ENCODE assay signal across 9 cellular contexts in the genomic region with DNA sequence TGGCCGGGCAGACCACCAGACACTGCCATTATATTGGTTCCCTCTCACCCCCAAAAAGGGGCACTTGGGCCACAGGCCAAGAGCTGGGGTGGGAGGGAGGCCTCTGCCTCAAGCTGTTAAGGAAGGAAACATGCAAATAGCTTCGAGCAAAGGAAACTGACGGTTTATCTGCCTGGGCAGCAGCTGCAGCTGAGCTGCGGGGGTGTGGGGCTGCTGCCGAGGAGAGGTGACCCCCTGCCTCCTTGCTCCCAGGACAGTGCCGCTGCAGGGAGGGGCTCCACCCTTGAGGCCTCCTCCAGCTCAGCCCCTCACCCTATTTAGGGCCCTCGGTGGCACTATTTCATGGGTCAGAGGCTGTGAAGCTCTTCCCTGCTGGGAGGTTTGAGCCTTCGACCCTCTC. TPM values are rescaled to one million over a fixed set of nuclear protein-coding genes. Genes with fewer than 3 reads are reported as not detected.
DNase-seq lines count a peak whose midpoint lies in the region; ATAC-seq and TF ChIP-seq lines count a peak whose summit lies in the region.
"Had no signal": no experiment of that assay in that cellular context is flagged by ENCODE, and none has a peak within 500 bp of the region (broad histone marks: within the 10 kb centered on the region; RNA-seq: fewer than 3 reads in every experiment).

No MANE protein-coding gene starts in this region.

- H3K4me1 Mint-ChIP-seq in CD4-positive, alpha-beta memory T cell, result peaks cover under 1 to 2% (median 1%) of the 10 kb centered on the region in 4 donors

- H3K4me3 ChIP-seq in ascending aorta, result peak overlapping the region; percentile 20 to 57
- peak overlapping the region; percentile 51 to 58 (median 52) for H3K4me3 ChIP-seq in skeletal muscle tissue (ENCODE audit: low read length in 3 of 3)
- H3K4me3 ChIP-seq in CD4-positive, alpha-beta memory T cell (ENCODE audit: low read length in 2 of 2), result no peak overlapping the region

- no peaks in the 10 kb centered on the region for H3K27me3 ChIP-seq in ascending aorta
- H3K27me3 ChIP-seq in skeletal muscle tissue (ENCODE audit: control insufficient read depth in 3 of 3, insufficient read depth in 3 of 3, low read length in 3 of 3), result no peaks in the 10 kb centered on the region
- no peaks in the 10 kb centered on the region for H3K27me3 ChIP-seq in CD4-positive, alpha-beta memory T cell (ENCODE audit: insufficient read depth, low read length)

- intact Hi-C loops in ascending aorta (cut with DNase I), result no loop called here
- intact Hi-C loops in CD4-positive, alpha-beta memory T cell (cut with micrococcal nuclease), result no loop called here

- peak overlapping the region in 2 of 3 donors; percentile 64 to 67 for H3K9ac ChIP-seq in skeletal muscle tissue (ENCODE audit: low read depth in 1 of 3, low read length in 3 of 3)

- H3K27me3 Mint-ChIP-seq in CD4-positive, alpha-beta memory T cell, result no peaks in the 10 kb centered on the region

- no peak for TF ChIP-seq CTCF in ascending aorta (IDR thresholded peaks at IDR 0.05)

- no peak overlapping the region for H3K4me3 Mint-ChIP-seq in CD4-positive, alpha-beta memory T cell

- H3K27ac ChIP-seq in ascending aorta, result no peak overlapping the region
- H3K27ac ChIP-seq in skeletal muscle tissue (ENCODE audit: low read depth, low read length), result peak overlapping the region; percentile 51
- no peak overlapping the region for H3K27ac ChIP-seq in CD4-positive, alpha-beta memory T cell (ENCODE audit: low read depth, low read length)

- POLR2A ChIA-PET in CD4-positive, alpha-beta memory T cell (lab: Charles Lee; ENCODE audit: partially characterized antibody), result interaction anchor here (1.6 kb wide), 1 partner anchor 83 kb away, joined by 3 read pairs; the partner anchor contains the start of gene TMED9

- H3K9me3 Mint-ChIP-seq in CD4-positive, alpha-beta memory T cell, result no peaks in the 10 kb centered on the region

- no peak overlapping the region for H3K27ac Mint-ChIP-seq in CD4-positive, alpha-beta memory T cell

- H3K4me1 ChIP-seq in ascending aorta (no peaks in the 10 kb centered on the region), skeletal muscle tissue (ENCODE audit: control insufficient read depth in 3 of 3, insufficient read depth in 3 of 3, low read length in 3 of 3) (peaks cover 6 to 23% (median 10%) of the 10 kb centered on the region in 3 donors)
- H3K4me1 ChIP-seq in CD4-positive, alpha-beta memory T cell (ENCODE audit: insufficient read depth, low read length), result no peaks in the 10 kb centered on the region

- H3K36me3 ChIP-seq in ascending aorta (peaks cover 33 to 35% of the 10 kb centered on the region in 2 donors), skeletal muscle tissue (ENCODE audit: control insufficient read depth in 3 of 3, insufficient read depth in 3 of 3, low read length in 3 of 3) (peaks cover 33 to 36% (median 36%) of the 10 kb centered on the region in 3 donors)
- H3K36me3 ChIP-seq in CD4-positive, alpha-beta memory T cell (ENCODE audit: insufficient read depth, low read length), result peaks cover 27% of the 10 kb centered on the region

- peaks cover 14 to 23% of the 10 kb centered on the region in 2 donors for H3K36me3 Mint-ChIP-seq in CD4-positive, alpha-beta memory T cell

- DNase-seq in ascending aorta (ENCODE audit: low spot score in 2 of 2) (no peak), GOT3 (lab: John Stamatoyannopoulos, UW) (no peak), NCI-H1694 treated with DMSO at 0.1 percent for 48 hours (lab: John Stamatoyannopoulos, UW) (no peak)
- no peak for DNase-seq in CD4-positive, alpha-beta memory T cell
- no peak for DNase-seq in activated CD8-positive, alpha-beta memory T cell treated with anti-CD3 and anti-CD28 coated beads, Interleukin-2, amount 50 U/mL, for 4 hours
- DNase-seq: NCI-H1092 had no signal

- no peaks in the 10 kb centered on the region for H3K9me3 ChIP-seq in ascending aorta
- H3K9me3 ChIP-seq in skeletal muscle tissue (ENCODE audit: control insufficient read depth in 3 of 3, low read length in 3 of 3), result no peaks in the 10 kb centered on the region
- no peaks in the 10 kb centered on the region for H3K9me3 ChIP-seq in CD4-positive, alpha-beta memory T cell (ENCODE audit: control insufficient read depth in 1 of 2, low read length in 2 of 2)

- CTCF ChIA-PET in CD4-positive, alpha-beta memory T cell (lab: Charles Lee; ENCODE audit: partially characterized antibody), result interaction anchor here (0.8 to 1.2 kb wide), 3 partner anchors 120 to 193 kb away, joined by 3 to 4 read pairs (median 3); no protein-coding TSS in a partner anchor

- ATAC-seq in GM18858 (IDR thresholded peaks at IDR 0.05; ENCODE audit: unreplicated experiment), result peak; percentile 35
- peak; percentile 36 for ATAC-seq in HG02852 (IDR thresholded peaks at IDR 0.05; ENCODE audit: unreplicated experiment)

RNA-seq across cellular contexts. Expression of gene DOK3, which starts 0.8 kb away (rescaled TPM):
- total RNA-seq in ascending aorta (0.32 TPM), skeletal muscle tissue (5.7 TPM)
- total RNA-seq in CD4-positive, alpha-beta memory T cell, result 1 to 10 TPM; 3.7 to 3.9 TPM
- polyA plus RNA-seq in CD4-positive, alpha-beta memory T cell, result under 1 TPM in 1 of 2 donors, not detected in 1; 0.69 TPM

RNA-seq across cellular contexts. Expression of gene DDX41, which starts 7.9 kb away (rescaled TPM):
- total RNA-seq in ascending aorta (117 TPM), skeletal muscle tissue (33.9 TPM)
- total RNA-seq in CD4-positive, alpha-beta memory T cell, result 10 to 100 TPM; 72.9 to 80.3 TPM
- 10 to 100 TPM; 47.6 to 51.2 TPM for polyA plus RNA-seq in CD4-positive, alpha-beta memory T cell

RNA-seq across cellular contexts. Expression of gene PDLIM7, which starts 11.4 kb away (rescaled TPM):
- 1,082 TPM for total RNA-seq in ascending aorta
- 44.9 TPM for total RNA-seq in skeletal muscle tissue
- total RNA-seq in CD4-positive, alpha-beta memory T cell, result 1 to 10 TPM; 5.8 to 7.3 TPM
- 1 to 10 TPM; 3.3 to 3.5 TPM for polyA plus RNA-seq in CD4-positive, alpha-beta memory T cell

RNA-seq across cellular contexts. Expression of gene DBN1, which starts 35.4 kb away (rescaled TPM):
- total RNA-seq in ascending aorta, result 151 TPM
- 108 TPM for total RNA-seq in skeletal muscle tissue
- total RNA-seq in CD4-positive, alpha-beta memory T cell, result 1 to 10 TPM in 1 of 2 experiments, under 1 TPM in 1; 0.99 to 1.2 TPM
- polyA plus RNA-seq in CD4-positive, alpha-beta memory T cell, result under 1 TPM in 1 of 2 donors, not detected in 1; 0.49 TPM

RNA-seq across cellular contexts. Expression of gene FAM193B, which starts 45.5 kb away (rescaled TPM):
- total RNA-seq in ascending aorta (116 TPM), skeletal muscle tissue (11.0 TPM)
- total RNA-seq in CD4-positive, alpha-beta memory T cell, result 100 to 1,000 TPM; 233 to 252 TPM
- 1 to 10 TPM; 1.9 to 7.0 TPM for polyA plus RNA-seq in CD4-positive, alpha-beta memory T cell

Comparison
In these comparisons a context has a peak if more than half of its experiments do, and no peak if none do; other contexts are left out.
1. H3K4me3 ChIP-seq: peak in ascending aorta (2 of 2) and skeletal muscle tissue (3 of 3); none in CD4-positive, alpha-beta memory T cell (0 of 2).
2. RNA of gene PDLIM7, which starts 11.4 kb away (total RNA-seq): 1,082 TPM in ascending aorta (single experiment); 44.9 TPM in skeletal muscle tissue (single experiment) and 5.8 to 7.3 TPM in CD4-positive, alpha-beta memory T cell; every median in the first group is over 10 times any median in the second.